8 cellular contexts compared by ENCODE assay signal in genomic region chr5:154179846-154180710, GRCh38. TPM values are rescaled to one million over a fixed set of nuclear protein-coding genes. Genes with fewer than 3 reads are reported as not detected.
A peak's percentile ranks its signal among the peaks of the same experiment; 100 is the strongest.
DNase-seq lines count a peak whose midpoint lies in the region; ATAC-seq and TF ChIP-seq lines count a peak whose summit lies in the region.

No MANE protein-coding gene starts in this region.

- H3K4me2 ChIP-seq in fibroblast of lung (ENCODE audit: extremely low read depth, insufficient read depth, low read length) = no peak overlapping the region
- no peak overlapping the region for H3K4me2 ChIP-seq in neuronal stem cell (ENCODE audit: insufficient read depth, low read length, poor library complexity, severe bottlenecking)

- H3K79me2 ChIP-seq in fibroblast of lung (ENCODE audit: control insufficient read depth, insufficient read depth, low read length) = no peaks in the 10 kb centered on the region

- no peaks in the 10 kb centered on the region for H3K9me3 ChIP-seq in fibroblast of lung (ENCODE audit: control insufficient read depth, insufficient read depth, low read depth, low read length)
- no peaks in the 10 kb centered on the region for H3K9me3 ChIP-seq in neuronal stem cell (replicated peaks in 1 of 2; ENCODE audit: control insufficient read depth in 2 of 2, insufficient read depth in 1 of 2, low read depth in 1 of 2, low read length in 2 of 2)

- H3K27ac ChIP-seq in fibroblast of lung (ENCODE audit: insufficient read depth, low read length) = no peak overlapping the region
- H3K27ac ChIP-seq in neuronal stem cell (replicated peaks; ENCODE audit: low read length) = no peak overlapping the region

- CTCF ChIA-PET in activated B cell treated with CpG ODN at 0.5 μM for 24 hours (lab: Charles Lee) = interaction anchor here (1.0 to 5.3 kb wide), 7 partner anchors 9 to 226 kb away, joined by 3 to 39 read pairs (median 11); no protein-coding TSS in a partner anchor

- H4K8ac ChIP-seq in neuronal stem cell (ENCODE audit: low read depth, low read length) = no peak overlapping the region

- H3K27me3 Mint-ChIP-seq in activated B cell treated with CpG ODN at 0.5 μM for 24 hours = peaks cover 9% of the 10 kb centered on the region

- H2BK5ac ChIP-seq in neuronal stem cell (ENCODE audit: low read length) = no peak overlapping the region

- no peak overlapping the region for H2BK15ac ChIP-seq in neuronal stem cell (ENCODE audit: low read length)

- no peaks in the 10 kb centered on the region for H4K20me1 ChIP-seq in fibroblast of lung (ENCODE audit: control insufficient read depth, extremely low read depth, insufficient read depth, low read length)

- H4K91ac ChIP-seq in neuronal stem cell (ENCODE audit: low read depth, low read length, poor library complexity) = no peak overlapping the region

- H3K9me3 Mint-ChIP-seq in activated B cell treated with CpG ODN at 0.5 μM for 24 hours = no peaks in the 10 kb centered on the region

- H3K79me1 ChIP-seq in neuronal stem cell (ENCODE audit: low read depth, low read length) = no peaks in the 10 kb centered on the region

- no peak overlapping the region for H3K4me3 ChIP-seq in fibroblast of lung (replicated peaks in 1 of 4; ENCODE audit: control extremely low read depth in 1 of 4, insufficient read depth in 1 of 4, low read depth in 3 of 4, low read length in 4 of 4)
- no peak overlapping the region for H3K4me3 ChIP-seq in neuronal stem cell (ENCODE audit: low read length in 2 of 2)

- no peak overlapping the region for H2BK12ac ChIP-seq in neuronal stem cell (ENCODE audit: low read length)

- WGBS in neuronal stem cell (ENCODE audit: extremely low coverage in 2 of 2, insufficient read length in 2 of 2, insufficient replicate concordance in 1 of 2), 2 donors = no CpG with 5 or more reads among the region's 13 CpGs

- no peaks in the 10 kb centered on the region for H3K36me3 Mint-ChIP-seq in activated B cell treated with CpG ODN at 0.5 μM for 24 hours (ENCODE audit: low read depth)

- H2AK5ac ChIP-seq in neuronal stem cell (ENCODE audit: low read depth, low read length) = no peak overlapping the region

- H3K27me3 ChIP-seq in fibroblast of lung (ENCODE audit: control insufficient read depth, insufficient read depth, low read length) (no peaks in the 10 kb centered on the region), neuronal stem cell (ENCODE audit: control insufficient read depth in 3 of 3, insufficient read depth in 3 of 3, low read depth in 1 of 3, low read length in 3 of 3) (no peaks in the 10 kb centered on the region)

- POLR2A ChIA-PET in activated B cell treated with CpG ODN at 0.5 μM for 24 hours (lab: Charles Lee) = interaction anchor here (1.6 kb wide), 1 partner anchor 10 kb away, joined by 10 read pairs; the partner anchor contains the start of gene GALNT10

- H3K14ac ChIP-seq in neuronal stem cell (ENCODE audit: low read length) = no peak overlapping the region

- peaks cover 15% of the 10 kb centered on the region for H3K4me1 Mint-ChIP-seq in activated B cell treated with CpG ODN at 0.5 μM for 24 hours

- no peak overlapping the region for H2BK120ac ChIP-seq in neuronal stem cell (ENCODE audit: low read depth, low read length)

- no peak for TF ChIP-seq CTCF in activated B cell treated with CpG ODN at 0.5 μM for 24 hours (IDR thresholded peaks at IDR 0.05)
- peak; percentile 87 to 95 for TF ChIP-seq CTCF in fibroblast of lung (conservative IDR thresholded peaks at IDR 0.05 in 1 of 2, IDR thresholded peaks at IDR 0.05 in 1 of 2; ENCODE audit: low read depth in 1 of 2, low read length in 2 of 2)

- H3K36me3 ChIP-seq in fibroblast of lung (ENCODE audit: control insufficient read depth, insufficient read depth, low read length) = no peaks in the 10 kb centered on the region
- H3K36me3 ChIP-seq in neuronal stem cell (replicated peaks in 1 of 2; ENCODE audit: control insufficient read depth in 2 of 2, insufficient read depth in 2 of 2, low read length in 2 of 2) = no peaks in the 10 kb centered on the region

- peak; percentile 83 for ATAC-seq in GM18907 (IDR thresholded peaks at IDR 0.05; ENCODE audit: unreplicated experiment)
- ATAC-seq in HG03066 (IDR thresholded peaks at IDR 0.05; ENCODE audit: low read depth, unreplicated experiment) = peak; percentile 89
- peak; percentile 93 for ATAC-seq in activated B cell treated with CpG ODN at 0.5 μM for 24 hours (ENCODE audit: low read depth)

- H3K23ac ChIP-seq in neuronal stem cell (ENCODE audit: low read depth, low read length, poor library complexity) = no peak overlapping the region

- H2AFZ ChIP-seq in fibroblast of lung (ENCODE audit: low read length) (no peak overlapping the region), neuronal stem cell (ENCODE audit: low read length) (peak overlapping the region; percentile 47)

- H3K18ac ChIP-seq in neuronal stem cell (ENCODE audit: low read length) = no peak overlapping the region

- intact Hi-C loops in activated B cell treated with CpG ODN at 0.5 μM for 24 hours (cut with micrococcal nuclease) = loop anchor here (1.0 kb wide), 4 partner anchors 10 to 225 kb away; partner anchors contain the start of gene GALNT10

- peak; percentile 76 for DNase-seq in DMS114 treated with DMSO at 0.1 percent for 48 hours (lab: John Stamatoyannopoulos, UW; ENCODE audit: unreplicated experiment)
- peak; percentile 32 for DNase-seq in NCI-H2107 treated with DMSO at 0.1 percent for 48 hours (lab: John Stamatoyannopoulos, UW; ENCODE audit: unreplicated experiment)
- DNase-seq in activated B cell treated with CpG ODN at 0.5 μM for 24 hours = no peak
- DNase-seq in fibroblast of lung (ENCODE audit: low read depth in 2 of 2) = peak; percentile 57 to 74
- DNase-seq in neuronal stem cell (ENCODE audit: low spot score) = peak; percentile 42
- DNase-seq in mesenteric fat pad (ENCODE audit: low spot score) = no peak

- H3K27ac Mint-ChIP-seq in activated B cell treated with CpG ODN at 0.5 μM for 24 hours = no peak overlapping the region

- no peak overlapping the region for H3K4me3 Mint-ChIP-seq in activated B cell treated with CpG ODN at 0.5 μM for 24 hours

- H3K4me1 ChIP-seq in fibroblast of lung (ENCODE audit: control insufficient read depth, extremely low read depth, insufficient read depth, low read length) (no peaks in the 10 kb centered on the region), neuronal stem cell (ENCODE audit: control insufficient read depth in 2 of 2, insufficient read depth in 1 of 2, low read depth in 1 of 2, low read length in 2 of 2) (no peaks in the 10 kb centered on the region)

- H3K4ac ChIP-seq in neuronal stem cell (ENCODE audit: low read length) = no peak overlapping the region

- H3K9ac ChIP-seq in fibroblast of lung (ENCODE audit: insufficient read depth, low read length) (no peak overlapping the region), neuronal stem cell (ENCODE audit: low read depth, low read length, poor library complexity) (no peak overlapping the region)

RNA-seq across cellular contexts. Expression of gene GALNT10, which starts 10.5 kb away (rescaled TPM):
- total RNA-seq in activated B cell treated with CpG ODN at 0.5 μM for 24 hours (32.5 and 41.5 TPM in 2 replicates), fibroblast of lung (16.2 and 18.3 TPM in 2 replicates), mesenteric fat pad (33.1 TPM)
- 35.8 and 48.5 TPM in 2 replicates for polyA plus RNA-seq in fibroblast of lung
- polyA plus RNA-seq in fibroblast of lung (2012) = 37.1 and 37.9 TPM in 2 replicates
- polyA minus RNA-seq in fibroblast of lung (ENCODE audit: low replicate concordance) = 51.9 and 108 TPM in 2 replicates
- polyA plus RNA-seq in neuronal stem cell (2013, experiment 1 of 2) = 12.7 TPM
- polyA plus RNA-seq in neuronal stem cell (2013, experiment 2 of 2) = 11.1 TPM

Comparison
In these comparisons a context has a peak if more than half of its experiments do, and no peak if none do; other contexts are left out.
1. DNase-seq: peak in DMS114 treated with DMSO at 0.1 percent for 48 hours (single experiment), NCI-H2107 treated with DMSO at 0.1 percent for 48 hours (single experiment), fibroblast of lung (2 of 2) and neuronal stem cell (single experiment); none in activated B cell treated with CpG ODN at 0.5 μM for 24 hours (single experiment) and mesenteric fat pad (single experiment).
2. Peak in every context shown above with its lines, with median percentiles within 50 percentile points of each other: ATAC-seq.